In the genomic region with DNA sequence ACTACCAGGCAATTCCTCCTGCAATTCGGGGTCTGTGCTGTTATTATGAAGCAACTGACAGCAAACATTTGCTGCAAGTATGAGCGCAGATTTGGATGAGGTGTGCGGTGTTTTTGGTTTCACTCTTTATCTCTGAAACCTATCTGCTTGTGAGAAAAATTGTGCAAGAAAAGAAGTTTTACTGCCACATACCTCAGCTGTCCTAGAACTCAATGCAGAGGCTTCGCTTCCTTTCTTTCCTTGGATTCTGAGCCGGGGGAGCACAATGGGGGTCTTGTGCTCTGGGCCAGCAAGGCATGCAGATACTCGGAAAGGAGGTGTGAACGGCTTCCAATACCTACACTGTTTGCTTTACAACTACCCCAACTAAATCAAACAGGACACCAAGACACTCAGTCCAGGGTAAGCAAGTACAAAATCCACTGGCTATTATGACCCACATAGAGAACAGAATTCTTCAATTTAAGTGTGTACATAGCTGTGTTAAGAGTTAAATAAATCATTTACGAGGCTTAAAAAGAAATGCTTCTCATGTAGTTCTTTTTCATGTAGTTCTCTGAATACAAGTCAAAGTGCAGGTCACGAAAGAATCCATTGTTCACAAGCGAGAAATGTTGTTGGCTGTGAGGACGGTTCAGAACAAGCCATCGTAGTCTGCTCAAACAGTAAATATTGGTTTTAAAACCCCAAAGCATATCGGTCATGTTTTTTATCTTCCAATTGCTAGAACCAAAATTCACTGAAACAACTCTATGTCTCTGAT, we compare ENCODE assay signal across 1 cellular context.
TF ChIP-seq lines count a peak whose summit lies in the region.

No MANE protein-coding gene starts in this region.

TF ChIP-seq in HepG2, 621 proteins besides CTCF, POLR2A, EP300 and RAD21 (continued from another document and continues in another):
- TF ChIP-seq, protein P1, sequence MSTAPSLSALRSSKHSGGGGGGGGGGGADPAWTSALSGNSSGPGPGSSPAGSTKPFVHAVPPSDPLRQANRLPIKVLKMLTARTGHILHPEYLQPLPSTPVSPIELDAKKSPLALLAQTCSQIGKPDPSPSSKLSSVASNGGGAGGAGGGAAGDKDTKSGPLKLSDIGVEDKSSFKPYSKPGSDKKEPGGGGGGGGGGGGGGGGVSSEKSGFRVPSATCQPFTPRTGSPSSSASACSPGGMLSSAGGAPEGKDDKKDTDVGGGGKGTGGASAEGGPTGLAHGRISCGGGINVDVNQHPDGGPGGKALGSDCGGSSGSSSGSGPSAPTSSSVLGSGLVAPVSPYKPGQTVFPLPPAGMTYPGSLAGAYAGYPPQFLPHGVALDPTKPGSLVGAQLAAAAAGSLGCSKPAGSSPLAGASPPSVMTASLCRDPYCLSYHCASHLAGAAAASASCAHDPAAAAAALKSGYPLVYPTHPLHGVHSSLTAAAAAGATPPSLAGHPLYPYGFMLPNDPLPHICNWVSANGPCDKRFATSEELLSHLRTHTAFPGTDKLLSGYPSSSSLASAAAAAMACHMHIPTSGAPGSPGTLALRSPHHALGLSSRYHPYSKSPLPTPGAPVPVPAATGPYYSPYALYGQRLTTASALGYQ (CRISPR knock-in tag; IDR thresholded peaks at IDR 0.05): peak; percentile 90
- TF ChIP-seq, protein P2, sequence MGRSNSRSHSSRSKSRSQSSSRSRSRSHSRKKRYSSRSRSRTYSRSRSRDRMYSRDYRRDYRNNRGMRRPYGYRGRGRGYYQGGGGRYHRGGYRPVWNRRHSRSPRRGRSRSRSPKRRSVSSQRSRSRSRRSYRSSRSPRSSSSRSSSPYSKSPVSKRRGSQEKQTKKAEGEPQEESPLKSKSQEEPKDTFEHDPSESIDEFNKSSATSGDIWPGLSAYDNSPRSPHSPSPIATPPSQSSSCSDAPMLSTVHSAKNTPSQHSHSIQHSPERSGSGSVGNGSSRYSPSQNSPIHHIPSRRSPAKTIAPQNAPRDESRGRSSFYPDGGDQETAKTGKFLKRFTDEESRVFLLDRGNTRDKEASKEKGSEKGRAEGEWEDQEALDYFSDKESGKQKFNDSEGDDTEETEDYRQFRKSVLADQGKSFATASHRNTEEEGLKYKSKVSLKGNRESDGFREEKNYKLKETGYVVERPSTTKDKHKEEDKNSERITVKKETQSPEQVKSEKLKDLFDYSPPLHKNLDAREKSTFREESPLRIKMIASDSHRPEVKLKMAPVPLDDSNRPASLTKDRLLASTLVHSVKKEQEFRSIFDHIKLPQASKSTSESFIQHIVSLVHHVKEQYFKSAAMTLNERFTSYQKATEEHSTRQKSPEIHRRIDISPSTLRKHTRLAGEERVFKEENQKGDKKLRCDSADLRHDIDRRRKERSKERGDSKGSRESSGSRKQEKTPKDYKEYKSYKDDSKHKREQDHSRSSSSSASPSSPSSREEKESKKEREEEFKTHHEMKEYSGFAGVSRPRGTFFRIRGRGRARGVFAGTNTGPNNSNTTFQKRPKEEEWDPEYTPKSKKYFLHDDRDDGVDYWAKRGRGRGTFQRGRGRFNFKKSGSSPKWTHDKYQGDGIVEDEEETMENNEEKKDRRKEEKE (IDR thresholded peaks at IDR 0.05): no peak
- TF ChIP-seq RBFOX2 (IDR thresholded peaks at IDR 0.05; ENCODE audit: low read depth, low read length) (no peak; the same call in 1 of the 2 replicates), ZNF34 (CRISPR knock-in tag; IDR thresholded peaks at IDR 0.05; ENCODE audit: borderline replicate concordance) (no peak), ZNF644 (CRISPR knock-in tag; IDR thresholded peaks at IDR 0.05; ENCODE audit: low read depth) (no peak), KAT8 (CRISPR knock-in tag; IDR thresholded peaks at IDR 0.05) (peak; percentile 54; the same call in 1 of the 2 replicates), ZNF747 (CRISPR knock-in tag; IDR thresholded peaks at IDR 0.05; ENCODE audit: borderline replicate concordance) (no peak), ZNF839 (CRISPR knock-in tag; IDR thresholded peaks at IDR 0.05; ENCODE audit: borderline replicate concordance) (no peak), TAF1 (CRISPR knock-in tag; IDR thresholded peaks at IDR 0.05) (peak; percentile 38; the same call in 1 of the 2 replicates), JDP2 (CRISPR knock-in tag; IDR thresholded peaks at IDR 0.05; ENCODE audit: borderline replicate concordance) (no peak), FOSL2 (CRISPR knock-in tag; IDR thresholded peaks at IDR 0.05) (peak; percentile 44; the same call in 1 of the 2 replicates), BRCA1 (CRISPR knock-in tag; IDR thresholded peaks at IDR 0.05) (0 out of 2 replicates have a peak, but pooled peaks have one; percentile 52)
- TF ChIP-seq, protein P3, sequence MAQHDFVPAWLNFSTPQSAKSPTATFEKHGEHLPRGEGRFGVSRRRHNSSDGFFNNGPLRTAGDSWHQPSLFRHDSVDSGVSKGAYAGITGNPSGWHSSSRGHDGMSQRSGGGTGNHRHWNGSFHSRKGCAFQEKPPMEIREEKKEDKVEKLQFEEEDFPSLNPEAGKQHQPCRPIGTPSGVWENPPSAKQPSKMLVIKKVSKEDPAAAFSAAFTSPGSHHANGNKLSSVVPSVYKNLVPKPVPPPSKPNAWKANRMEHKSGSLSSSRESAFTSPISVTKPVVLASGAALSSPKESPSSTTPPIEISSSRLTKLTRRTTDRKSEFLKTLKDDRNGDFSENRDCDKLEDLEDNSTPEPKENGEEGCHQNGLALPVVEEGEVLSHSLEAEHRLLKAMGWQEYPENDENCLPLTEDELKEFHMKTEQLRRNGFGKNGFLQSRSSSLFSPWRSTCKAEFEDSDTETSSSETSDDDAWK (CRISPR knock-in tag; IDR thresholded peaks at IDR 0.05): no peak
- TF ChIP-seq, protein P4, sequence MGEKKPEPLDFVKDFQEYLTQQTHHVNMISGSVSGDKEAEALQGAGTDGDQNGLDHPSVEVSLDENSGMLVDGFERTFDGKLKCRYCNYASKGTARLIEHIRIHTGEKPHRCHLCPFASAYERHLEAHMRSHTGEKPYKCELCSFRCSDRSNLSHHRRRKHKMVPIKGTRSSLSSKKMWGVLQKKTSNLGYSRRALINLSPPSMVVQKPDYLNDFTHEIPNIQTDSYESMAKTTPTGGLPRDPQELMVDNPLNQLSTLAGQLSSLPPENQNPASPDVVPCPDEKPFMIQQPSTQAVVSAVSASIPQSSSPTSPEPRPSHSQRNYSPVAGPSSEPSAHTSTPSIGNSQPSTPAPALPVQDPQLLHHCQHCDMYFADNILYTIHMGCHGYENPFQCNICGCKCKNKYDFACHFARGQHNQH (CRISPR knock-in tag; IDR thresholded peaks at IDR 0.05): peak; percentile 52; the same call in 1 of the 2 replicates
- TF ChIP-seq, protein P5, sequence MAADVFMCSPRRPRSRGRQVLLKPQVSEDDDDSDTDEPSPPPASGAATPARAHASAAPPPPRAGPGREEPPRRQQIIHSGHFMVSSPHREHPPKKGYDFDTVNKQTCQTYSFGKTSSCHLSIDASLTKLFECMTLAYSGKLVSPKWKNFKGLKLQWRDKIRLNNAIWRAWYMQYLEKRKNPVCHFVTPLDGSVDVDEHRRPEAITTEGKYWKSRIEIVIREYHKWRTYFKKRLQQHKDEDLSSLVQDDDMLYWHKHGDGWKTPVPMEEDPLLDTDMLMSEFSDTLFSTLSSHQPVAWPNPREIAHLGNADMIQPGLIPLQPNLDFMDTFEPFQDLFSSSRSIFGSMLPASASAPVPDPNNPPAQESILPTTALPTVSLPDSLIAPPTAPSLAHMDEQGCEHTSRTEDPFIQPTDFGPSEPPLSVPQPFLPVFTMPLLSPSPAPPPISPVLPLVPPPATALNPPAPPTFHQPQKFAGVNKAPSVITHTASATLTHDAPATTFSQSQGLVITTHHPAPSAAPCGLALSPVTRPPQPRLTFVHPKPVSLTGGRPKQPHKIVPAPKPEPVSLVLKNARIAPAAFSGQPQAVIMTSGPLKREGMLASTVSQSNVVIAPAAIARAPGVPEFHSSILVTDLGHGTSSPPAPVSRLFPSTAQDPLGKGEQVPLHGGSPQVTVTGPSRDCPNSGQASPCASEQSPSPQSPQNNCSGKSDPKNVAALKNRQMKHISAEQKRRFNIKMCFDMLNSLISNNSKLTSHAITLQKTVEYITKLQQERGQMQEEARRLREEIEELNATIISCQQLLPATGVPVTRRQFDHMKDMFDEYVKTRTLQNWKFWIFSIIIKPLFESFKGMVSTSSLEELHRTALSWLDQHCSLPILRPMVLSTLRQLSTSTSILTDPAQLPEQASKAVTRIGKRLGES (CRISPR knock-in tag; IDR thresholded peaks at IDR 0.05; ENCODE audit: borderline replicate concordance): no peak
- TF ChIP-seq, protein P6, sequence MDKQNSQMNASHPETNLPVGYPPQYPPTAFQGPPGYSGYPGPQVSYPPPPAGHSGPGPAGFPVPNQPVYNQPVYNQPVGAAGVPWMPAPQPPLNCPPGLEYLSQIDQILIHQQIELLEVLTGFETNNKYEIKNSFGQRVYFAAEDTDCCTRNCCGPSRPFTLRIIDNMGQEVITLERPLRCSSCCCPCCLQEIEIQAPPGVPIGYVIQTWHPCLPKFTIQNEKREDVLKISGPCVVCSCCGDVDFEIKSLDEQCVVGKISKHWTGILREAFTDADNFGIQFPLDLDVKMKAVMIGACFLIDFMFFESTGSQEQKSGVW (CRISPR knock-in tag; IDR thresholded peaks at IDR 0.05; ENCODE audit: borderline replicate concordance): no peak
- TF ChIP-seq, protein P7, sequence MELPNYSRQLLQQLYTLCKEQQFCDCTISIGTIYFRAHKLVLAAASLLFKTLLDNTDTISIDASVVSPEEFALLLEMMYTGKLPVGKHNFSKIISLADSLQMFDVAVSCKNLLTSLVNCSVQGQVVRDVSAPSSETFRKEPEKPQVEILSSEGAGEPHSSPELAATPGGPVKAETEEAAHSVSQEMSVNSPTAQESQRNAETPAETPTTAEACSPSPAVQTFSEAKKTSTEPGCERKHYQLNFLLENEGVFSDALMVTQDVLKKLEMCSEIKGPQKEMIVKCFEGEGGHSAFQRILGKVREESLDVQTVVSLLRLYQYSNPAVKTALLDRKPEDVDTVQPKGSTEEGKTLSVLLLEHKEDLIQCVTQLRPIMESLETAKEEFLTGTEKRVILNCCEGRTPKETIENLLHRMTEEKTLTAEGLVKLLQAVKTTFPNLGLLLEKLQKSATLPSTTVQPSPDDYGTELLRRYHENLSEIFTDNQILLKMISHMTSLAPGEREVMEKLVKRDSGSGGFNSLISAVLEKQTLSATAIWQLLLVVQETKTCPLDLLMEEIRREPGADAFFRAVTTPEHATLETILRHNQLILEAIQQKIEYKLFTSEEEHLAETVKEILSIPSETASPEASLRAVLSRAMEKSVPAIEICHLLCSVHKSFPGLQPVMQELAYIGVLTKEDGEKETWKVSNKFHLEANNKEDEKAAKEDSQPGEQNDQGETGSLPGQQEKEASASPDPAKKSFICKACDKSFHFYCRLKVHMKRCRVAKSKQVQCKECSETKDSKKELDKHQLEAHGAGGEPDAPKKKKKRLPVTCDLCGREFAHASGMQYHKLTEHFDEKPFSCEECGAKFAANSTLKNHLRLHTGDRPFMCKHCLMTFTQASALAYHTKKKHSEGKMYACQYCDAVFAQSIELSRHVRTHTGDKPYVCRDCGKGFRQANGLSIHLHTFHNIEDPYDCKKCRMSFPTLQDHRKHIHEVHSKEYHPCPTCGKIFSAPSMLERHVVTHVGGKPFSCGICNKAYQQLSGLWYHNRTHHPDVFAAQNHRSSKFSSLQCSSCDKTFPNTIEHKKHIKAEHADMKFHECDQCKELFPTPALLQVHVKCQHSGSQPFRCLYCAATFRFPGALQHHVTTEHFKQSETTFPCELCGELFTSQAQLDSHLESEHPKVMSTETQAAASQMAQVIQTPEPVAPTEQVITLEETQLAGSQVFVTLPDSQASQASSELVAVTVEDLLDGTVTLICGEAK (IDR thresholded peaks at IDR 0.05): no peak
- TF ChIP-seq, protein P7 (CRISPR knock-in tag; IDR thresholded peaks at IDR 0.05): no peak
- TF ChIP-seq, protein P8, sequence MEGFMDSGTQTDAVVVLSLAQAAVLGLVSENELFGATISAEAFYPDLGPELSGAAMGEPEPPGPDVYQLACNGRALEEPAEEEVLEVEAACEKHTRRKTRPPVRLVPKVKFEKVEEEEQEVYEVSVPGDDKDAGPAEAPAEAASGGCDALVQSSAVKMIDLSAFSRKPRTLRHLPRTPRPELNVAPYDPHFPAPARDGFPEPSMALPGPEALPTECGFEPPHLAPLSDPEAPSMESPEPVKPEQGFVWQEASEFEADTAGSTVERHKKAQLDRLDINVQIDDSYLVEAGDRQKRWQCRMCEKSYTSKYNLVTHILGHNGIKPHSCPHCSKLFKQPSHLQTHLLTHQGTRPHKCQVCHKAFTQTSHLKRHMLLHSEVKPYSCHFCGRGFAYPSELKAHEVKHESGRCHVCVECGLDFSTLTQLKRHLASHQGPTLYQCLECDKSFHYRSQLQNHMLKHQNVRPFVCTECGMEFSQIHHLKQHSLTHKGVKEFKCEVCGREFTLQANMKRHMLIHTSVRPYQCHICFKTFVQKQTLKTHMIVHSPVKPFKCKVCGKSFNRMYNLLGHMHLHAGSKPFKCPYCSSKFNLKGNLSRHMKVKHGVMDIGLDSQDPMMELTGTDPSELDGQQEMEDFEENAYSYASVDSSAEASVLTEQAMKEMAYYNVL (CRISPR knock-in tag; IDR thresholded peaks at IDR 0.05; ENCODE audit: borderline replicate concordance): 0 out of 2 replicates have a peak, but pooled peaks have one; percentile 43
